ENCODE assay signal across 13 cellular contexts in the genomic region with DNA sequence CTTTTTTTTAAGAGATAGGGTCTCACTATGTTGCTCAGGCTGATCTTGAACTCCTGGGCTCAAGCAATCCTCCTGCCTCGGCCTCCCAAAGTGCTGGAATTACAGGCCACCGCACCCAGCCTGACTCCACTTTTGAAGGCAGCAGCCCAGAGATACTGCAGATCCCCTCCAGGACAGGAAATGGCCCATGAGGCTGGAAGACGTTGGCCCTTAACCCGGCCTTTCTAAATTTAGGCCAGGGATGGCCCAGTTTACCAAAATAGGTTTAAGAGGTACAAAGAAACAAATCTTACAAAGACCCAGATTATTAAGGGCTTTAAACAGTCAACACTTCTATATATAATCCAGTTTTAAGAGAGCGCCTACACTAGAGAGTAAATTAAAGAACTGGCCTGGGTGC.
"Had no signal": no experiment of that assay in that cellular context is flagged by ENCODE, and none has a peak within 500 bp of the region (broad histone marks: within the 10 kb centered on the region; RNA-seq: fewer than 3 reads in every experiment).

No MANE protein-coding gene starts in this region.

- H3K4me3 Mint-ChIP-seq: activated naive CD8-positive, alpha-beta T cell; naive B cell; T-helper 1 cell treated with Interleukin-12 subunit alpha and Interleukin-12 subunit beta and Interleukin-4 antibody, amounts not matched to agents 30 μg/mL and 1 μg/mL, for 36 hours; type B pancreatic cell had no signal

- H3K27me3 ChIP-seq: hepatocyte had no signal

- H3K36me3 Mint-ChIP-seq: activated naive CD8-positive, alpha-beta T cell had no signal

- ATAC-seq: sciatic nerve, SK-N-SH treated with all-trans-retinoic acid at 6 μM for 48 hours had no signal

- H3K4me2 ChIP-seq: hepatocyte had no signal

- H3K27ac Mint-ChIP-seq: activated naive CD8-positive, alpha-beta T cell; T-helper 1 cell treated with Interleukin-12 subunit alpha and Interleukin-12 subunit beta and Interleukin-4 antibody, amounts not matched to agents 30 μg/mL and 1 μg/mL, for 36 hours; type B pancreatic cell had no signal

- H3K4me3 ChIP-seq: hepatocyte, lung had no signal

- DNase-seq: activated CD4-positive, alpha-beta T cell treated with anti-CD3 and anti-CD28 coated beads, Interleukin-2, amount 50 U/mL, for 1 hour; activated effector memory CD4-positive, alpha-beta T cell treated with Interleukin-2 at 50 U/mL for 16 hours; kidney; naive B cell; stimulated activated CD4-positive, alpha-beta T cell treated with anti-CD3 and anti-CD28 coated beads, Interleukin-12 subunit alpha, Interleukin-12 subunit beta, amount 100 ng/mL, for 4 hours; stimulated activated naive CD4-positive, alpha-beta T cell treated with Interleukin-2 at 50 U/mL for 16 hours had no signal

- H3K9me3 Mint-ChIP-seq: naive B cell; T-helper 1 cell treated with Interleukin-12 subunit alpha and Interleukin-12 subunit beta and Interleukin-4 antibody, amounts not matched to agents 30 μg/mL and 1 μg/mL, for 36 hours; type B pancreatic cell had no signal

- H3K27me3 Mint-ChIP-seq: activated naive CD8-positive, alpha-beta T cell; naive B cell; type B pancreatic cell had no signal

- H3K27ac ChIP-seq: hepatocyte had no signal
